In genomic region chr4:17722361-17722710, GRCh38 we compare ENCODE assay signal across 25 cellular contexts. TPM values are rescaled to one million over a fixed set of nuclear protein-coding genes. Genes with fewer than 3 reads are reported as not detected.
DNase-seq lines count a peak whose midpoint lies in the region; FAIRE-seq and TF ChIP-seq lines count a peak whose summit lies in the region.
"Had no signal": no experiment of that assay in that cellular context is flagged by ENCODE, and none has a peak within 500 bp of the region (broad histone marks: within the 10 kb centered on the region; RNA-seq: fewer than 3 reads in every experiment).

No MANE protein-coding gene starts in this region.

- no peak overlapping the region for H3K18ac ChIP-seq in H1 (ENCODE audit: extremely low read depth, low read length)

- TF ChIP-seq CTCF in H1 (IDR thresholded peaks at IDR 0.05; ENCODE audit: control extremely low read depth in 1 of 3, insufficient read depth in 1 of 3, low read depth in 1 of 3, low read length in 3 of 3): no peak

- no peak overlapping the region for H4K91ac ChIP-seq in H1 (replicated peaks; ENCODE audit: insufficient read length, low read length)

- H3K4ac ChIP-seq in H1 (replicated peaks; ENCODE audit: insufficient read length, low read depth, low read length): no peak overlapping the region

- DNase-seq in GM03348 (ENCODE audit: low spot score) (peak; percentile 22), NCI-H69 (lab: John Stamatoyannopoulos, UW) (peak; percentile 53), H1 (ENCODE audit: low read depth in 1 of 2, low spot score in 2 of 2) (peak in 1 of 2 experiments; percentile 46), NOMO-1 (lab: John Stamatoyannopoulos, UW; ENCODE audit: unreplicated experiment in 2 of 2) (no peak)
- DNase-seq in activated CD8-positive, alpha-beta memory T cell treated with anti-CD3 and anti-CD28 coated beads, Interleukin-2, amount 50 U/mL, for 4 hours: no peak
- DNase-seq in activated T-helper 1 cell treated with anti-CD3 and anti-CD28 coated beads, Interleukin-12 subunit alpha, Interleukin-12 subunit beta, Interleukin-2, Interleukin-4 antibody, amounts not matched to agents 30 ng/mL and 10 ng/mL and 1 ng/mL, durations not matched to agents 14 hours and 24 hours and 36 hours (ENCODE audit: low spot score): no peak
- no peak for DNase-seq in activated naive CD4-positive, alpha-beta T cell treated with anti-CD3 and anti-CD28 coated beads, Interleukin-2, amount 50 U/mL, for 16 hours
- DNase-seq: ACHN; activated CD4-positive, alpha-beta T cell treated with anti-CD3 and anti-CD28 coated beads for 1 hour; activated naive CD4-positive, alpha-beta T cell; activated T-cell treated with anti-CD3 and anti-CD28 coated beads, Interleukin-2, amount 50 U/mL, for 24 hours; Calu3; H7; NCI-H1436 treated with DMSO at 0.1 percent for 48 hours; stomach; T-cell; trophoblast cell had no signal

- no peaks in the 10 kb centered on the region for H3K23me2 ChIP-seq in H1 (ENCODE audit: low read depth, low read length)

- H3K27ac ChIP-seq in H1 (ENCODE audit: low read depth, low read length) (no peak overlapping the region), layer of hippocampus (ENCODE audit: low read depth, low read length) (peak overlapping the region; percentile 54)
- H3K27ac ChIP-seq: BLaER1 treated with 17β-estradiol and CSF1 and Interleukin-3, amounts not matched to agents 10 nM and 100 nM; parathyroid adenoma; stomach had no signal

- no peak overlapping the region for H3K9ac ChIP-seq in H1 (replicated peaks in 1 of 4; ENCODE audit: extremely low read depth in 1 of 4, low read depth in 3 of 4, low read length in 3 of 4)
- H3K9ac ChIP-seq: BLaER1 treated with 17β-estradiol and CSF1 and Interleukin-3, amounts not matched to agents 10 nM and 100 nM; parathyroid adenoma had no signal

- no peak overlapping the region; the same call in 1 of the 2 replicates for H2BK20ac ChIP-seq in H1 (ENCODE audit: low read length)

- no peak for TF ChIP-seq POLR2A in H1 (IDR thresholded peaks at IDR 0.05; ENCODE audit: control extremely low read depth in 1 of 2, low read depth in 2 of 2, low read length in 2 of 2)

- no peak overlapping the region for H2BK15ac ChIP-seq in H1 (ENCODE audit: low read length)

- no peaks in the 10 kb centered on the region for H3K79me1 ChIP-seq in H1 (ENCODE audit: low read depth, low read length)

- WGBS in H1 (ENCODE audit: extremely low coverage in 1 of 2, insufficient coverage in 1 of 2, insufficient read length in 1 of 2, insufficient replicate concordance in 2 of 2, low coverage in 1 of 2, low lambda C conversion rate in 2 of 2, missing lambda C conversion rate in 1 of 2), 2 experiments: 97% methylated on average over 3 of the region's 3 CpGs; no CpG with 5 or more reads in 1 of the 2 experiments

- no peaks in the 10 kb centered on the region for H4K20me1 ChIP-seq in H1 (replicated peaks in 1 of 2; ENCODE audit: control insufficient read depth in 1 of 2, insufficient read depth in 2 of 2, low read length in 2 of 2)
- H4K20me1 ChIP-seq: BLaER1 treated with 17β-estradiol and CSF1 and Interleukin-3, amounts not matched to agents 10 nM and 100 nM had no signal

- no peaks in the 10 kb centered on the region for H3K4me1 Mint-ChIP-seq in activated T-helper 1 cell treated with anti-CD3 and anti-CD28 coated beads, Interleukin-12 subunit alpha, Interleukin-12 subunit beta, Interleukin-2, Interleukin-4 antibody, amounts not matched to agents 30 ng/mL and 10 ng/mL and 1 ng/mL, durations not matched to agents 14 hours and 24 hours and 36 hours (ENCODE audit: low read depth)
- H3K4me1 Mint-ChIP-seq: IgD-negative memory B cell, nephron, T-cell had no signal

- no peaks in the 10 kb centered on the region for H3K79me2 ChIP-seq in H1 (ENCODE audit: control insufficient read depth in 1 of 2, insufficient read depth in 2 of 2, low read length in 2 of 2)
- H3K79me2 ChIP-seq: parathyroid adenoma had no signal

- H3K36me3 Mint-ChIP-seq in activated T-helper 1 cell treated with anti-CD3 and anti-CD28 coated beads, Interleukin-12 subunit alpha, Interleukin-12 subunit beta, Interleukin-2, Interleukin-4 antibody, amounts not matched to agents 30 ng/mL and 10 ng/mL and 1 ng/mL, durations not matched to agents 14 hours and 24 hours and 36 hours (ENCODE audit: low read depth): no peaks in the 10 kb centered on the region
- H3K36me3 Mint-ChIP-seq: IgD-negative memory B cell, T-cell had no signal

- peak overlapping the region; percentile 2 for H2BK120ac ChIP-seq in H1 (replicated peaks; ENCODE audit: low read depth, low read length)

- peaks cover 0 to 3% of the 10 kb centered on the region in 2 experiments; a peak in 2 of 4 replicates for H3K9me3 ChIP-seq in H1 (ENCODE audit: insufficient read depth in 2 of 2, low read depth in 1 of 2, low read length in 1 of 2)
- H3K9me3 ChIP-seq: MG63, stomach had no signal

- peaks cover 0 to 8% (median 3%) of the 10 kb centered on the region in 4 experiments; a peak in 5 of 7 replicates for H3K4me1 ChIP-seq in H1 (replicated peaks in 1 of 4; ENCODE audit: control insufficient read depth in 3 of 4, insufficient read depth in 4 of 4, low read length in 3 of 4)
- H3K4me1 ChIP-seq: parathyroid adenoma, stomach had no signal

- no peak overlapping the region for H3K27ac Mint-ChIP-seq in activated T-helper 1 cell treated with anti-CD3 and anti-CD28 coated beads, Interleukin-12 subunit alpha, Interleukin-12 subunit beta, Interleukin-2, Interleukin-4 antibody, amounts not matched to agents 30 ng/mL and 10 ng/mL and 1 ng/mL, durations not matched to agents 14 hours and 24 hours and 36 hours
- H3K27ac Mint-ChIP-seq: activated T-cell treated with anti-CD3 and anti-CD28 coated beads, Interleukin-2, amount 50 U/mL, for 24 hours; IgD-negative memory B cell; nephron; T-cell had no signal

- H3K36me3 ChIP-seq in H1 (ENCODE audit: control insufficient read depth in 2 of 4, insufficient read depth in 4 of 4, low read length in 3 of 4): no peaks in the 10 kb centered on the region
- H3K36me3 ChIP-seq: BLaER1 treated with 17β-estradiol and CSF1 and Interleukin-3, amounts not matched to agents 10 nM and 100 nM; MG63; stomach had no signal

- no peak overlapping the region for H3K4me3 ChIP-seq in H1 (ENCODE audit: extremely low read depth in 1 of 4, insufficient read depth in 2 of 4, low read depth in 3 of 4, low read length in 4 of 4)
- H3K4me3 ChIP-seq: BLaER1 treated with 17β-estradiol and CSF1 and Interleukin-3, amounts not matched to agents 10 nM and 100 nM; MG63; stomach had no signal

- no peak overlapping the region for H3K4me2 ChIP-seq in H1 (ENCODE audit: insufficient read depth in 1 of 2, low read depth in 2 of 2, low read length in 2 of 2)

- peaks cover 2% of the 10 kb centered on the region for H3K9me3 Mint-ChIP-seq in activated T-helper 1 cell treated with anti-CD3 and anti-CD28 coated beads, Interleukin-12 subunit alpha, Interleukin-12 subunit beta, Interleukin-2, Interleukin-4 antibody, amounts not matched to agents 30 ng/mL and 10 ng/mL and 1 ng/mL, durations not matched to agents 14 hours and 24 hours and 36 hours
- H3K9me3 Mint-ChIP-seq: activated T-cell treated with anti-CD3 and anti-CD28 coated beads, Interleukin-2, amount 50 U/mL, for 24 hours; T-cell had no signal

- no peak for TF ChIP-seq RAD21 in H1 (IDR thresholded peaks at IDR 0.05 in 1 of 2, conservative IDR thresholded peaks at IDR 0.05 in 1 of 2; ENCODE audit: low read depth in 2 of 2, low read length in 2 of 2)

- intact Hi-C loops in activated T-helper 1 cell treated with anti-CD3 and anti-CD28 coated beads, Interleukin-12 subunit alpha, Interleukin-12 subunit beta, Interleukin-2, Interleukin-4 antibody, amounts not matched to agents 30 ng/mL and 10 ng/mL and 1 ng/mL, durations not matched to agents 14 hours and 24 hours and 36 hours (cut with micrococcal nuclease): no loop called here

- CTCF ChIA-PET in H1 (lab: Charles Lee; ENCODE audit: partially characterized antibody): interaction anchor here (1.2 kb wide), 1 partner anchor 9 kb away, joined by 3 read pairs; no protein-coding TSS in a partner anchor

- H2BK12ac ChIP-seq in H1 (ENCODE audit: low read depth, low read length): no peak overlapping the region

- POLR2A ChIA-PET in H1 (lab: Charles Lee; ENCODE audit: partially characterized antibody): no interaction called here

- 0 out of 2 replicates have a peak overlapping the region, but pooled peaks have one; percentile 8 for H2BK5ac ChIP-seq in H1 (ENCODE audit: low read depth, low read length)

- no peak overlapping the region for H3K14ac ChIP-seq in H1 (ENCODE audit: insufficient read length)

- no peak overlapping the region for H3K4me3 Mint-ChIP-seq in activated T-helper 1 cell treated with anti-CD3 and anti-CD28 coated beads, Interleukin-12 subunit alpha, Interleukin-12 subunit beta, Interleukin-2, Interleukin-4 antibody, amounts not matched to agents 30 ng/mL and 10 ng/mL and 1 ng/mL, durations not matched to agents 14 hours and 24 hours and 36 hours
- H3K4me3 Mint-ChIP-seq: activated T-cell treated with anti-CD3 and anti-CD28 coated beads, Interleukin-2, amount 50 U/mL, for 24 hours; IgD-negative memory B cell; nephron; T-cell had no signal

- H2AK5ac ChIP-seq in H1 (ENCODE audit: low read depth, low read length): no peak overlapping the region

- H3K56ac ChIP-seq in H1 (replicated peaks; ENCODE audit: insufficient read length, low read depth, low read length): no peak overlapping the region

- H4K5ac ChIP-seq in H1 (ENCODE audit: insufficient read length, low read depth, low read length): no peak overlapping the region

- no peak overlapping the region for H3K23ac ChIP-seq in H1 (ENCODE audit: insufficient read length)

- TF ChIP-seq EP300 in H1 (IDR thresholded peaks at IDR 0.05; ENCODE audit: borderline replicate concordance in 1 of 2, low read depth in 2 of 2, low read length in 2 of 2): no peak

- H2AFZ ChIP-seq in H1 (ENCODE audit: low read length): peak overlapping the region; percentile 94; the same call in 1 of the 2 replicates
- H2AFZ ChIP-seq: parathyroid adenoma had no signal

- no peak overlapping the region for H4K8ac ChIP-seq in H1 (ENCODE audit: extremely low read depth, insufficient read depth, low read length)

- H3K27me3 Mint-ChIP-seq in activated T-helper 1 cell treated with anti-CD3 and anti-CD28 coated beads, Interleukin-12 subunit alpha, Interleukin-12 subunit beta, Interleukin-2, Interleukin-4 antibody, amounts not matched to agents 30 ng/mL and 10 ng/mL and 1 ng/mL, durations not matched to agents 14 hours and 24 hours and 36 hours (ENCODE audit: insufficient read depth): no peaks in the 10 kb centered on the region

- FAIRE-seq in H1 (lab: Jason Lieb, UNC): no peak
- FAIRE-seq: TTC549 had no signal

- H3K27me3 ChIP-seq in H1 (replicated peaks in 1 of 4; ENCODE audit: control insufficient read depth in 3 of 4, extremely low read depth in 1 of 4, insufficient read depth in 3 of 4, low read length in 3 of 4) (no peaks in the 10 kb centered on the region), layer of hippocampus (ENCODE audit: control insufficient read depth, insufficient read depth, low read length) (no peaks in the 10 kb centered on the region)
- H3K27me3 ChIP-seq: BLaER1 treated with 17β-estradiol and CSF1 and Interleukin-3, amounts not matched to agents 10 nM and 100 nM; MG63; stomach had no signal

RNA-seq across cellular contexts. Expression of gene FAM184B, which starts 59.1 kb away (rescaled TPM):
- 0.39 and 0.46 TPM in 2 replicates for total RNA-seq in H1 (2021; fragmentation: NEBNext Ultra II Directional; extraction: Animal tissue kit (Norgen Biotek cat#: 25700))
- polyA plus RNA-seq in H1 (2011; rRNA removed): 0.05 TPM in 2 replicates
- 0.08 TPM for polyA plus RNA-seq in H1 (2011; cell fraction: cytosol; rRNA removed)
- 0.07 TPM for polyA plus RNA-seq in H1 (2011; cell fraction: nucleus; rRNA removed)
- 0.19 to 0.20 TPM (median 0.19 TPM) in 3 of 4 replicates, not detected in the other for polyA plus RNA-seq in H1 (2012, experiment 1 of 2)
- polyA plus RNA-seq in H1 (2012, experiment 2 of 2): 0.03 TPM
- 0.28 TPM for polyA plus RNA-seq in H1 (2013, experiment 1 of 2)
- polyA plus RNA-seq in H1 (2013, experiment 2 of 2): 0.24 TPM
- 0.05 and 0.06 TPM in 2 replicates for polyA minus RNA-seq in H1 (2011; rRNA and poly(A)+ RNA removed)
- 0.15 TPM for polyA minus RNA-seq in H1 (2011; cell fraction: cytosol; rRNA and poly(A)+ RNA removed)
- 0.10 TPM for polyA minus RNA-seq in H1 (2011; cell fraction: nucleus; rRNA and poly(A)+ RNA removed)
- not detected in 2 replicates for total RNA-seq in activated T-helper 1 cell treated with anti-CD3 and anti-CD28 coated beads, Interleukin-12 subunit alpha, Interleukin-12 subunit beta, Interleukin-2, Interleukin-4 antibody, amounts not matched to agents 30 ng/mL and 10 ng/mL and 1 ng/mL, durations not matched to agents 14 hours and 24 hours and 36 hours
- total RNA-seq: H7, sciatic nerve had no signal
- polyA plus RNA-seq: IgD-negative memory B cell had no signal

Comparison
In these comparisons a context has a peak if more than half of its experiments do, and no peak if none do; other contexts are left out.
1. DNase-seq: peak in GM03348 (single experiment) and NCI-H69 (single experiment); none in NOMO-1 (0 of 2), activated CD8-positive, alpha-beta memory T cell treated with anti-CD3 and anti-CD28 coated beads, Interleukin-2, amount 50 U/mL, for 4 hours (single experiment), activated T-helper 1 cell treated with anti-CD3 and anti-CD28 coated beads, Interleukin-12 subunit alpha, Interleukin-12 subunit beta, Interleukin-2, Interleukin-4 antibody, amounts not matched to agents 30 ng/mL and 10 ng/mL and 1 ng/mL, durations not matched to agents 14 hours and 24 hours and 36 hours (single experiment) and activated naive CD4-positive, alpha-beta T cell treated with anti-CD3 and anti-CD28 coated beads, Interleukin-2, amount 50 U/mL, for 16 hours (single experiment).